In the genomic region with DNA sequence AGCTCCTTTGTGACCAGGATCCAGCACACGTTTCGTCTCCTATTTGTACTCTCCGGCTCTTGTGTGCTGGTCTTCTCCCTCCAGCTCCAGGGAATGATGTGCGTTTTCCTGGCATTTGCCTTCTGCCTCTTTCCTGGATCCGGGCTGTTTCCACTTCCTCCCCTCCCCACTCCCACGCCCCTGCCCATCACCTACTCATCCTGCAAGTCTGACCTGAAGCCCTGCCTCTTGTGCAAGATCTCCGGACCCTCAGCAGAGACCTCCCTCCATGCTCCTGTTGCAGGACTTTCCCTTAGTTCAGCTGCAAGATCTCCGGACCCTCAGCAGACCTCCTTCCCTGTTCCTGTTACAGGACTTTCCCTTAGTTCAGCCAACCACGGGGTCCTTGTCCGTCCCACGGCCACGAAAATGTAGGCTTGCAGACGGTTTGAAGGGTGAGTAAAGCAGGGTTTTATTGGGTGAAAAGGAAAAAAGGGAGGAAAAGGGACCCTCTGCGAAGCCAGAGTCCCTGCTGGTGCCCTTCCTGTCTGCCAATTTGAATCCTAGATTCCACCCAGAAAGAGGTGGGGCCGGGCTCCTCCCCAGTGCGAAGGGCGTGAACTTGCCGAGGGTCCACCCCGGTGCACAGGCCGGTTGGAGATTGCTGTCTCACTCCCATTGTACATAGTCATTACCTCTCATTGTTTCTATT, we compare ENCODE assay signal across 15 cellular contexts.
A peak's percentile ranks its signal among the peaks of the same experiment; 100 is the strongest.
DNase-seq lines count a peak whose midpoint lies in the region; ATAC-seq, FAIRE-seq and TF ChIP-seq lines count a peak whose summit lies in the region.
"Had no signal": no experiment of that assay in that cellular context is flagged by ENCODE, and none has a peak within 500 bp of the region (broad histone marks: within the 10 kb centered on the region; RNA-seq: fewer than 3 reads in every experiment).

No MANE protein-coding gene starts in this region.

- H3K79me1 ChIP-seq in H1 (ENCODE audit: low read depth, low read length) = no peaks in the 10 kb centered on the region

- H2BK12ac ChIP-seq in H1 (ENCODE audit: low read depth, low read length) = 0 out of 2 replicates have a peak overlapping the region, but pooled peaks have one; percentile 71

- peak overlapping the region; percentile 71 for H4K91ac ChIP-seq in H1 (replicated peaks; ENCODE audit: insufficient read length, low read length)

- ATAC-seq in CD8-positive, alpha-beta T cell = no peak
- ATAC-seq: sciatic nerve had no signal

- H3K4ac ChIP-seq in H1 (replicated peaks; ENCODE audit: insufficient read length, low read depth, low read length) = no peak overlapping the region

- TF ChIP-seq EP300 in H1 (IDR thresholded peaks at IDR 0.05; ENCODE audit: borderline replicate concordance in 1 of 2, low read depth in 2 of 2, low read length in 2 of 2) = no peak

- no peak overlapping the region for H3K27ac ChIP-seq in CD8-positive, alpha-beta T cell (ENCODE audit: low read depth, low read length)
- no peak overlapping the region for H3K27ac ChIP-seq in H1 (ENCODE audit: low read depth, low read length)
- H3K27ac ChIP-seq in uterus = no peak overlapping the region
- H3K27ac ChIP-seq in dorsolateral prefrontal cortex = no peak overlapping the region
- H3K27ac ChIP-seq: BLaER1, cardiac muscle cell, KMS-11 had no signal

- peak overlapping the region; percentile 1 to 3; a peak in 1 of 4 replicates for H3K4me2 ChIP-seq in H1 (ENCODE audit: insufficient read depth in 1 of 2, low read depth in 2 of 2, low read length in 2 of 2)
- H3K4me2 ChIP-seq: BLaER1, KMS-11 had no signal

- H3K23ac ChIP-seq in H1 (ENCODE audit: insufficient read length) = no peak overlapping the region

- peak overlapping the region; percentile 2; the same call in 1 of the 2 replicates for H2BK5ac ChIP-seq in H1 (ENCODE audit: low read depth, low read length)

- H3K18ac ChIP-seq in H1 (ENCODE audit: extremely low read depth, low read length) = peak overlapping the region; percentile 25; the same call in 1 of the 2 replicates

- H3K4me3 ChIP-seq in CD8-positive, alpha-beta T cell (ENCODE audit: low read depth, low read length) = peak overlapping the region; percentile 13
- H3K4me3 ChIP-seq in H1 (ENCODE audit: extremely low read depth in 1 of 4, insufficient read depth in 2 of 4, low read depth in 3 of 4, low read length in 4 of 4) (no peak overlapping the region; a peak in 1 of 8 replicates), uterus (no peak overlapping the region), dorsolateral prefrontal cortex (peak overlapping the region in 7 of 59 donors; percentile 1 to 16 (median 5))
- H3K4me3 ChIP-seq: BLaER1, cardiac muscle cell had no signal

- no peak for TF ChIP-seq RAD21 in H1 (IDR thresholded peaks at IDR 0.05 in 1 of 2, conservative IDR thresholded peaks at IDR 0.05 in 1 of 2; ENCODE audit: low read depth in 2 of 2, low read length in 2 of 2)

- H3K79me2 ChIP-seq in H1 (ENCODE audit: control insufficient read depth in 1 of 2, insufficient read depth in 2 of 2, low read length in 2 of 2) = no peaks in the 10 kb centered on the region

- no peaks in the 10 kb centered on the region for H3K4me1 ChIP-seq in CD8-positive, alpha-beta T cell (ENCODE audit: insufficient read depth, low read length)
- H3K4me1 ChIP-seq in H1 (replicated peaks in 1 of 4; ENCODE audit: control insufficient read depth in 3 of 4, insufficient read depth in 4 of 4, low read length in 3 of 4) = peaks cover 0 to 4% (median 3%) of the 10 kb centered on the region in 4 experiments; a peak in 6 of 7 replicates
- H3K4me1 ChIP-seq in uterus = no peaks in the 10 kb centered on the region

- 79% methylated on average over 19 of the region's 20 CpGs; no CpG with 5 or more reads in 1 of the 2 experiments for WGBS in H1 (ENCODE audit: extremely low coverage in 1 of 2, insufficient coverage in 1 of 2, insufficient read length in 1 of 2, insufficient replicate concordance in 2 of 2, low coverage in 1 of 2, low lambda C conversion rate in 2 of 2, missing lambda C conversion rate in 1 of 2), 2 experiments

- FAIRE-seq in H1 (lab: Jason Lieb, UNC) = no peak
- FAIRE-seq in HTR-8/SVneo (lab: Jason Lieb, UNC) = no peak

- no peaks in the 10 kb centered on the region for H3K27me3 Mint-ChIP-seq in CD8-positive, alpha-beta T cell (ENCODE audit: low read depth)
- no peaks in the 10 kb centered on the region for H3K27me3 Mint-ChIP-seq in mesothelial cell of epicardium (ENCODE audit: low read depth)

- peak overlapping the region; percentile 96 for H2AFZ ChIP-seq in H1 (ENCODE audit: low read length)

- peak overlapping the region; percentile 55 for H3K4me3 Mint-ChIP-seq in CD8-positive, alpha-beta T cell
- H3K4me3 Mint-ChIP-seq in mesothelial cell of epicardium = peak overlapping the region; percentile 55

- CTCF ChIA-PET in CD8-positive, alpha-beta T cell (lab: Charles Lee) = interaction anchor here (0.7 kb wide), 1 partner anchor 198 kb away, joined by 3 read pairs; no protein-coding TSS in a partner anchor
- CTCF ChIA-PET in H1 (lab: Charles Lee; ENCODE audit: partially characterized antibody) = no interaction called here

- no peaks in the 10 kb centered on the region for H3K9me3 ChIP-seq in CD8-positive, alpha-beta T cell (ENCODE audit: low read length)
- H3K9me3 ChIP-seq in H1 (ENCODE audit: insufficient read depth in 2 of 2, low read depth in 1 of 2, low read length in 1 of 2) (no peaks in the 10 kb centered on the region), uterus (no peaks in the 10 kb centered on the region)
- H3K9me3 ChIP-seq: BLaER1 had no signal

- H3K27ac Mint-ChIP-seq in CD8-positive, alpha-beta T cell = no peak overlapping the region
- no peak overlapping the region for H3K27ac Mint-ChIP-seq in mesothelial cell of epicardium

- H2BK20ac ChIP-seq in H1 (ENCODE audit: low read length) = no peak overlapping the region

- intact Hi-C loops in CD8-positive, alpha-beta T cell (cut with DNase I, micrococcal nuclease) = no loop called here
- intact Hi-C loops in uterus (cut with DNase I; ENCODE audit: low total_unique reads) = no loop called here
- intact Hi-C loops in dorsolateral prefrontal cortex (cut with DNase I) = no loop called here

- peak overlapping the region; percentile 58; the same call in 1 of the 2 replicates for H4K8ac ChIP-seq in H1 (ENCODE audit: extremely low read depth, insufficient read depth, low read length)

- H3K23me2 ChIP-seq in H1 (ENCODE audit: low read depth, low read length) = no peaks in the 10 kb centered on the region

- TF ChIP-seq POLR2A in H1 (IDR thresholded peaks at IDR 0.05; ENCODE audit: control extremely low read depth in 1 of 2, low read depth in 2 of 2, low read length in 2 of 2) = no peak
- TF ChIP-seq POLR2A in uterus (IDR thresholded peaks at IDR 0.05) = no peak

- H3K36me3 ChIP-seq in CD8-positive, alpha-beta T cell (ENCODE audit: insufficient read depth, low read length) = no peaks in the 10 kb centered on the region
- H3K36me3 ChIP-seq in H1 (ENCODE audit: control insufficient read depth in 2 of 4, insufficient read depth in 4 of 4, low read length in 3 of 4) (no peaks in the 10 kb centered on the region), uterus (no peaks in the 10 kb centered on the region)
- H3K36me3 ChIP-seq: BLaER1, cardiac muscle cell had no signal

- no peak for TF ChIP-seq CTCF in CD8-positive, alpha-beta T cell (IDR thresholded peaks at IDR 0.05)
- no peak for TF ChIP-seq CTCF in H1 (IDR thresholded peaks at IDR 0.05; ENCODE audit: control extremely low read depth in 1 of 3, insufficient read depth in 1 of 3, low read depth in 1 of 3, low read length in 3 of 3)
- TF ChIP-seq CTCF in mesothelial cell of epicardium (IDR thresholded peaks at IDR 0.05; ENCODE audit: unreplicated experiment) = no peak
- TF ChIP-seq CTCF in uterus (IDR thresholded peaks at IDR 0.05) = no peak
- no peak for TF ChIP-seq CTCF in dorsolateral prefrontal cortex (IDR thresholded peaks at IDR 0.05 in 54 of 56, conservative IDR thresholded peaks at IDR 0.05 in 2 of 56; ENCODE audit: low read depth in 1 of 56, partially characterized antibody in 56 of 56)

- no peak overlapping the region for H4K5ac ChIP-seq in H1 (ENCODE audit: insufficient read length, low read depth, low read length)

- peaks cover 13% of the 10 kb centered on the region for H3K4me1 Mint-ChIP-seq in CD8-positive, alpha-beta T cell (ENCODE audit: low read depth)
- H3K4me1 Mint-ChIP-seq in mesothelial cell of epicardium = peaks cover 11% of the 10 kb centered on the region

- no peak overlapping the region for H2AK5ac ChIP-seq in H1 (ENCODE audit: low read depth, low read length)

- H3K27me3 ChIP-seq in CD8-positive, alpha-beta T cell (ENCODE audit: insufficient read depth, low read length) = no peaks in the 10 kb centered on the region
- no peaks in the 10 kb centered on the region for H3K27me3 ChIP-seq in H1 (replicated peaks in 1 of 4; ENCODE audit: control insufficient read depth in 3 of 4, extremely low read depth in 1 of 4, insufficient read depth in 3 of 4, low read length in 3 of 4)
- H3K27me3 ChIP-seq in uterus = no peaks in the 10 kb centered on the region
- no peaks in the 10 kb centered on the region for H3K27me3 ChIP-seq in dorsolateral prefrontal cortex
- H3K27me3 ChIP-seq: BLaER1, cardiac muscle cell had no signal

- H3K36me3 Mint-ChIP-seq in CD8-positive, alpha-beta T cell = no peaks in the 10 kb centered on the region
- H3K36me3 Mint-ChIP-seq in mesothelial cell of epicardium = no peaks in the 10 kb centered on the region

- H3K56ac ChIP-seq in H1 (replicated peaks; ENCODE audit: insufficient read length, low read depth, low read length) = no peak overlapping the region

- no peak overlapping the region for H3K14ac ChIP-seq in H1 (ENCODE audit: insufficient read length)

- POLR2A ChIA-PET in CD8-positive, alpha-beta T cell (lab: Charles Lee) = no interaction called here
- POLR2A ChIA-PET in H1 (lab: Charles Lee; ENCODE audit: partially characterized antibody) = no interaction called here

- H2BK120ac ChIP-seq in H1 (replicated peaks; ENCODE audit: low read depth, low read length) = no peak overlapping the region

- no peak for DNase-seq in CD8-positive, alpha-beta T cell
- peak; percentile 20 for DNase-seq in HuH-7 (ENCODE audit: low spot score)
- peak in 1 of 2 experiments; percentile 51 for DNase-seq in H1 (ENCODE audit: low read depth in 1 of 2, low spot score in 2 of 2)
- DNase-seq in mesothelial cell of epicardium (ENCODE audit: low spot score in 2 of 2, unreplicated experiment in 2 of 2) = no peak
- DNase-seq in C1 segment of cervical spinal cord (lab: John Stamatoyannopoulos, UW) = no peak
- no peak for DNase-seq in HTR-8/SVneo (ENCODE audit: insufficient read length, low spot score)
- DNase-seq in uterus = no peak
- no peak for DNase-seq in dorsolateral prefrontal cortex
- DNase-seq: activated CD4-positive, CD25-positive, alpha-beta regulatory T cell treated with anti-CD3 and anti-CD28 coated beads, Interleukin-2, amount 50 U/mL, for 72 hours; activated effector memory CD4-positive, alpha-beta T cell treated with Interleukin-2 at 50 U/mL for 16 hours; mesenchymal stem cell had no signal

- H3K9me3 Mint-ChIP-seq in CD8-positive, alpha-beta T cell = no peaks in the 10 kb centered on the region
- H3K9me3 Mint-ChIP-seq in mesothelial cell of epicardium = no peaks in the 10 kb centered on the region

- 0 out of 2 replicates have a peak overlapping the region, but pooled peaks have one; percentile 73 for H2BK15ac ChIP-seq in H1 (ENCODE audit: low read length)

- H3K9ac ChIP-seq in H1 (replicated peaks in 1 of 4; ENCODE audit: extremely low read depth in 1 of 4, low read depth in 3 of 4, low read length in 3 of 4) = no peak overlapping the region
- H3K9ac ChIP-seq: BLaER1, KMS-11 had no signal

- H4K20me1 ChIP-seq in H1 (replicated peaks in 1 of 2; ENCODE audit: control insufficient read depth in 1 of 2, insufficient read depth in 2 of 2, low read length in 2 of 2) = no peaks in the 10 kb centered on the region
- H4K20me1 ChIP-seq: BLaER1 had no signal
